1 cellular context compared by ENCODE assay signal in the genomic region with DNA sequence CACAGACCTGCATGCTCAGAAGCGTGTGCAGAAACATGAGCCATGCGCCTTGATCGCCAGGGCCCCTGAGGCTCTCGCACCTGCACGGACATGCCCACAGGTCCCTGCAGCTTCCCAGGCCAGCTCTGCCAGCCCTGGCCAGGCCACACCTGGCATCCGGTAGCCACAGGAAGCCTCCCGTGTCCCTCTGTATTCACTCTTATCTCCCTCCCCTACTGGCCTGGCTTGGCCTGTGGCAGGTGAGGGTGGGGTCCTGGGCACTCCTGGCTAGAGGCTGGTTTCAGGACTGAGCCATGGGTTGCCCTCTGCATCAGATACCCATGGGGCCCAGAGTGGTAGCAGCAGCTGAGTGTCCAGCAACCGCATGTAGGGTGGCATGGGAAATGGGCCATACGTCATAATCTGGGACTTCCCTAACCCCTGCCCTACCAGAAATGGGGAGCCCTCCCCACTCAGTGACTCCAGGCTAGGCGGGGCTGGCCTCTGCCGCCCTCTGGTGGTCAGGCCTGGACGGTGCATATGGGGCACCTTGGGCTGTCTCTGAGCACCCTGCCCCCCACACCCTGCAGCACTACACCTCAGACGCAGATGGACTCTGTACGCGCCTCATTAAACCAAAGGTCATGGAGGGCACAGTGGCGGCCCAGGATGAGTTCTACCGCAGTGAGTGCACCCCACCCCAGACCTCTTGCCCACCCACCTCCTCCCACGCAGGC.
A peak's percentile ranks its signal among the peaks of the same experiment; 100 is the strongest.
TF ChIP-seq lines count a peak whose summit lies in the region.

No MANE protein-coding gene starts in this region.

TF ChIP-seq in K562, 482 proteins besides CTCF, POLR2A, EP300 and RAD21 (continued from another document and continues in another):
- TF ChIP-seq, protein P1, sequence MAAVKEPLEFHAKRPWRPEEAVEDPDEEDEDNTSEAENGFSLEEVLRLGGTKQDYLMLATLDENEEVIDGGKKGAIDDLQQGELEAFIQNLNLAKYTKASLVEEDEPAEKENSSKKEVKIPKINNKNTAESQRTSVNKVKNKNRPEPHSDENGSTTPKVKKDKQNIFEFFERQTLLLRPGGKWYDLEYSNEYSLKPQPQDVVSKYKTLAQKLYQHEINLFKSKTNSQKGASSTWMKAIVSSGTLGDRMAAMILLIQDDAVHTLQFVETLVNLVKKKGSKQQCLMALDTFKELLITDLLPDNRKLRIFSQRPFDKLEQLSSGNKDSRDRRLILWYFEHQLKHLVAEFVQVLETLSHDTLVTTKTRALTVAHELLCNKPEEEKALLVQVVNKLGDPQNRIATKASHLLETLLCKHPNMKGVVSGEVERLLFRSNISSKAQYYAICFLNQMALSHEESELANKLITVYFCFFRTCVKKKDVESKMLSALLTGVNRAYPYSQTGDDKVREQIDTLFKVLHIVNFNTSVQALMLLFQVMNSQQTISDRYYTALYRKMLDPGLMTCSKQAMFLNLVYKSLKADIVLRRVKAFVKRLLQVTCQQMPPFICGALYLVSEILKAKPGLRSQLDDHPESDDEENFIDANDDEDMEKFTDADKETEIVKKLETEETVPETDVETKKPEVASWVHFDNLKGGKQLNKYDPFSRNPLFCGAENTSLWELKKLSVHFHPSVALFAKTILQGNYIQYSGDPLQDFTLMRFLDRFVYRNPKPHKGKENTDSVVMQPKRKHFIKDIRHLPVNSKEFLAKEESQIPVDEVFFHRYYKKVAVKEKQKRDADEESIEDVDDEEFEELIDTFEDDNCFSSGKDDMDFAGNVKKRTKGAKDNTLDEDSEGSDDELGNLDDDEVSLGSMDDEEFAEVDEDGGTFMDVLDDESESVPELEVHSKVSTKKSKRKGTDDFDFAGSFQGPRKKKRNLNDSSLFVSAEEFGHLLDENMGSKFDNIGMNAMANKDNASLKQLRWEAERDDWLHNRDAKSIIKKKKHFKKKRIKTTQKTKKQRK (IDR thresholded peaks at IDR 0.05; ENCODE audit: borderline replicate concordance, low read depth, low read length): no peak
- TF ChIP-seq SMARCC2 (IDR thresholded peaks at IDR 0.05; ENCODE audit: low read depth) (no peak), GATAD2A (IDR thresholded peaks at IDR 0.05) (no peak), TAF9B (IDR thresholded peaks at IDR 0.05; ENCODE audit: partially characterized antibody) (no peak), CREM (IDR thresholded peaks at IDR 0.05; ENCODE audit: low read depth) (peak; percentile 79), NELFE (IDR thresholded peaks at IDR 0.05; ENCODE audit: insufficient read depth, insufficient read length) (no peak), XRCC5 (IDR thresholded peaks at IDR 0.05; ENCODE audit: low read depth, low read length) (peak; percentile 91), CEBPB (tag; IDR thresholded peaks at IDR 0.05) (no peak), DPF2 (IDR thresholded peaks at IDR 0.05) (no peak), JUND (IDR thresholded peaks at IDR 0.05; ENCODE audit: borderline replicate concordance, low read depth, low read length) (peak; percentile 31; the same call in 1 of the 2 replicates), JUND (tag; IDR thresholded peaks at IDR 0.05; ENCODE audit: borderline replicate concordance, low read depth, low read length) (no peak; the same call in 2 of the 3 replicates), HDGF (IDR thresholded peaks at IDR 0.05) (0 out of 2 replicates have a peak, but pooled peaks have one; percentile 62), YY1 (IDR thresholded peaks at IDR 0.05; ENCODE audit: borderline replicate concordance in 1 of 3, control insufficient read depth in 1 of 3, extremely low read depth in 1 of 3, insufficient read depth in 3 of 3, insufficient read length in 1 of 3, insufficient replicate concordance in 2 of 3, low read depth in 1 of 3, low read length in 2 of 3) (peak in 1 of 3 experiments; percentile 41), CC2D1A (IDR thresholded peaks at IDR 0.05) (peak; percentile 66; the same call in 1 of the 2 replicates), FUS (optimal IDR thresholded peaks at IDR 0.05; ENCODE audit: low read depth, low read length) (no peak), CTBP1 (IDR thresholded peaks at IDR 0.05; ENCODE audit: borderline replicate concordance) (peak; percentile 57; the same call in 1 of the 2 replicates), SIX5 (IDR thresholded peaks at IDR 0.05; ENCODE audit: borderline replicate concordance in 1 of 2, insufficient read depth in 1 of 2, low read depth in 1 of 2, low read length in 2 of 2) (no peak), ZNF780A (CRISPR knock-in tag; IDR thresholded peaks at IDR 0.05) (no peak), MYNN (IDR thresholded peaks at IDR 0.05) (0 out of 2 replicates have a peak, but pooled peaks have one; percentile 65), MYNN (CRISPR knock-in tag; IDR thresholded peaks at IDR 0.05) (no peak), TRIM28 (IDR thresholded peaks at IDR 0.05) (no peak), ZNF77 (CRISPR knock-in tag; IDR thresholded peaks at IDR 0.05) (no peak), C11orf30 (IDR thresholded peaks at IDR 0.05; ENCODE audit: low read depth) (no peak), ZFP36 (IDR thresholded peaks at IDR 0.05; ENCODE audit: low read depth, low read length, partially characterized antibody) (no peak), SMARCB1 (IDR thresholded peaks at IDR 0.05; ENCODE audit: insufficient read length, low read depth) (no peak), HIVEP1 (CRISPR knock-in tag; IDR thresholded peaks at IDR 0.05) (0 out of 2 replicates have a peak, but pooled peaks have one; percentile 40), ZNF584 (CRISPR knock-in tag; IDR thresholded peaks at IDR 0.05; ENCODE audit: low read depth) (no peak), HCFC1 (IDR thresholded peaks at IDR 0.05; ENCODE audit: low read depth, low read length) (0 out of 2 replicates have a peak, but pooled peaks have one; percentile 11), TFAM (CRISPR knock-in tag; conservative IDR thresholded peaks at IDR 0.05) (no peak), SAFB2 (IDR thresholded peaks at IDR 0.05; ENCODE audit: borderline replicate concordance, low read depth, low read length, severe bottlenecking) (no peak), STAT5A (IDR thresholded peaks at IDR 0.05; ENCODE audit: borderline replicate concordance, low read length) (no peak), ZNF347 (CRISPR knock-in tag; IDR thresholded peaks at IDR 0.05; ENCODE audit: low read depth) (no peak), ZFP30 (CRISPR knock-in tag; IDR thresholded peaks at IDR 0.05; ENCODE audit: borderline replicate concordance) (no peak), PHF20 (IDR thresholded peaks at IDR 0.05; ENCODE audit: partially characterized antibody) (no peak), CHD2 (IDR thresholded peaks at IDR 0.05; ENCODE audit: low read depth, low read length) (no peak), ARHGAP35 (IDR thresholded peaks at IDR 0.05; ENCODE audit: partially characterized antibody) (no peak)
- TF ChIP-seq, protein P2, sequence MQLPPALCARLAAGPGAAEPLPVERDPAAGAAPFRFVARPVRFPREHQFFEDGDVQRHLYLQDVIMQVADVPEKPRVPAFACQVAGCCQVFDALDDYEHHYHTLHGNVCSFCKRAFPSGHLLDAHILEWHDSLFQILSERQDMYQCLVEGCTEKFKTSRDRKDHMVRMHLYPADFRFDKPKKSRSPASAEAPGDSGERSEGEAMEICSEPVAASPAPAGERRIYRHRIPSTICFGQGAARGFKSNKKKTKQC (CRISPR knock-in tag; IDR thresholded peaks at IDR 0.05): no peak
- TF ChIP-seq, protein P3, sequence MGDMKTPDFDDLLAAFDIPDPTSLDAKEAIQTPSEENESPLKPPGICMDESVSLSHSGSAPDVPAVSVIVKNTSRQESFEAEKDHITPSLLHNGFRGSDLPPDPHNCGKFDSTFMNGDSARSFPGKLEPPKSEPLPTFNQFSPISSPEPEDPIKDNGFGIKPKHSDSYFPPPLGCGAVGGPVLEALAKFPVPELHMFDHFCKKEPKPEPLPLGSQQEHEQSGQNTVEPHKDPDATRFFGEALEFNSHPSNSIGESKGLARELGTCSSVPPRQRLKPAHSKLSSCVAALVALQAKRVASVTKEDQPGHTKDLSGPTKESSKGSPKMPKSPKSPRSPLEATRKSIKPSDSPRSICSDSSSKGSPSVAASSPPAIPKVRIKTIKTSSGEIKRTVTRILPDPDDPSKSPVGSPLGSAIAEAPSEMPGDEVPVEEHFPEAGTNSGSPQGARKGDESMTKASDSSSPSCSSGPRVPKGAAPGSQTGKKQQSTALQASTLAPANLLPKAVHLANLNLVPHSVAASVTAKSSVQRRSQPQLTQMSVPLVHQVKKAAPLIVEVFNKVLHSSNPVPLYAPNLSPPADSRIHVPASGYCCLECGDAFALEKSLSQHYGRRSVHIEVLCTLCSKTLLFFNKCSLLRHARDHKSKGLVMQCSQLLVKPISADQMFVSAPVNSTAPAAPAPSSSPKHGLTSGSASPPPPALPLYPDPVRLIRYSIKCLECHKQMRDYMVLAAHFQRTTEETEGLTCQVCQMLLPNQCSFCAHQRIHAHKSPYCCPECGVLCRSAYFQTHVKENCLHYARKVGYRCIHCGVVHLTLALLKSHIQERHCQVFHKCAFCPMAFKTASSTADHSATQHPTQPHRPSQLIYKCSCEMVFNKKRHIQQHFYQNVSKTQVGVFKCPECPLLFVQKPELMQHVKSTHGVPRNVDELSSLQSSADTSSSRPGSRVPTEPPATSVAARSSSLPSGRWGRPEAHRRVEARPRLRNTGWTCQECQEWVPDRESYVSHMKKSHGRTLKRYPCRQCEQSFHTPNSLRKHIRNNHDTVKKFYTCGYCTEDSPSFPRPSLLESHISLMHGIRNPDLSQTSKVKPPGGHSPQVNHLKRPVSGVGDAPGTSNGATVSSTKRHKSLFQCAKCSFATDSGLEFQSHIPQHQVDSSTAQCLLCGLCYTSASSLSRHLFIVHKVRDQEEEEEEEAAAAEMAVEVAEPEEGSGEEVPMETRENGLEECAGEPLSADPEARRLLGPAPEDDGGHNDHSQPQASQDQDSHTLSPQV (IDR thresholded peaks at IDR 0.05): no peak
- TF ChIP-seq, protein P4, sequence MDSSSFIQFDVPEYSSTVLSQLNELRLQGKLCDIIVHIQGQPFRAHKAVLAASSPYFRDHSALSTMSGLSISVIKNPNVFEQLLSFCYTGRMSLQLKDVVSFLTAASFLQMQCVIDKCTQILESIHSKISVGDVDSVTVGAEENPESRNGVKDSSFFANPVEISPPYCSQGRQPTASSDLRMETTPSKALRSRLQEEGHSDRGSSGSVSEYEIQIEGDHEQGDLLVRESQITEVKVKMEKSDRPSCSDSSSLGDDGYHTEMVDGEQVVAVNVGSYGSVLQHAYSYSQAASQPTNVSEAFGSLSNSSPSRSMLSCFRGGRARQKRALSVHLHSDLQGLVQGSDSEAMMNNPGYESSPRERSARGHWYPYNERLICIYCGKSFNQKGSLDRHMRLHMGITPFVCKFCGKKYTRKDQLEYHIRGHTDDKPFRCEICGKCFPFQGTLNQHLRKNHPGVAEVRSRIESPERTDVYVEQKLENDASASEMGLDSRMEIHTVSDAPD (CRISPR knock-in tag; IDR thresholded peaks at IDR 0.05): no peak
- TF ChIP-seq, protein P5, sequence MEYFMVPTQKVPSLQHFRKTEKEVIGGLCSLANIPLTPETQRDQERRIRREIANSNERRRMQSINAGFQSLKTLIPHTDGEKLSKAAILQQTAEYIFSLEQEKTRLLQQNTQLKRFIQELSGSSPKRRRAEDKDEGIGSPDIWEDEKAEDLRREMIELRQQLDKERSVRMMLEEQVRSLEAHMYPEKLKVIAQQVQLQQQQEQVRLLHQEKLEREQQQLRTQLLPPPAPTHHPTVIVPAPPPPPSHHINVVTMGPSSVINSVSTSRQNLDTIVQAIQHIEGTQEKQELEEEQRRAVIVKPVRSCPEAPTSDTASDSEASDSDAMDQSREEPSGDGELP (CRISPR knock-in tag; IDR thresholded peaks at IDR 0.05; ENCODE audit: borderline replicate concordance): peak; percentile 65; the same call in 1 of the 2 replicates
- TF ChIP-seq, protein P6, sequence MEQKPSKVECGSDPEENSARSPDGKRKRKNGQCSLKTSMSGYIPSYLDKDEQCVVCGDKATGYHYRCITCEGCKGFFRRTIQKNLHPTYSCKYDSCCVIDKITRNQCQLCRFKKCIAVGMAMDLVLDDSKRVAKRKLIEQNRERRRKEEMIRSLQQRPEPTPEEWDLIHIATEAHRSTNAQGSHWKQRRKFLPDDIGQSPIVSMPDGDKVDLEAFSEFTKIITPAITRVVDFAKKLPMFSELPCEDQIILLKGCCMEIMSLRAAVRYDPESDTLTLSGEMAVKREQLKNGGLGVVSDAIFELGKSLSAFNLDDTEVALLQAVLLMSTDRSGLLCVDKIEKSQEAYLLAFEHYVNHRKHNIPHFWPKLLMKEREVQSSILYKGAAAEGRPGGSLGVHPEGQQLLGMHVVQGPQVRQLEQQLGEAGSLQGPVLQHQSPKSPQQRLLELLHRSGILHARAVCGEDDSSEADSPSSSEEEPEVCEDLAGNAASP (IDR thresholded peaks at IDR 0.05): no peak
- TF ChIP-seq, protein P7, sequence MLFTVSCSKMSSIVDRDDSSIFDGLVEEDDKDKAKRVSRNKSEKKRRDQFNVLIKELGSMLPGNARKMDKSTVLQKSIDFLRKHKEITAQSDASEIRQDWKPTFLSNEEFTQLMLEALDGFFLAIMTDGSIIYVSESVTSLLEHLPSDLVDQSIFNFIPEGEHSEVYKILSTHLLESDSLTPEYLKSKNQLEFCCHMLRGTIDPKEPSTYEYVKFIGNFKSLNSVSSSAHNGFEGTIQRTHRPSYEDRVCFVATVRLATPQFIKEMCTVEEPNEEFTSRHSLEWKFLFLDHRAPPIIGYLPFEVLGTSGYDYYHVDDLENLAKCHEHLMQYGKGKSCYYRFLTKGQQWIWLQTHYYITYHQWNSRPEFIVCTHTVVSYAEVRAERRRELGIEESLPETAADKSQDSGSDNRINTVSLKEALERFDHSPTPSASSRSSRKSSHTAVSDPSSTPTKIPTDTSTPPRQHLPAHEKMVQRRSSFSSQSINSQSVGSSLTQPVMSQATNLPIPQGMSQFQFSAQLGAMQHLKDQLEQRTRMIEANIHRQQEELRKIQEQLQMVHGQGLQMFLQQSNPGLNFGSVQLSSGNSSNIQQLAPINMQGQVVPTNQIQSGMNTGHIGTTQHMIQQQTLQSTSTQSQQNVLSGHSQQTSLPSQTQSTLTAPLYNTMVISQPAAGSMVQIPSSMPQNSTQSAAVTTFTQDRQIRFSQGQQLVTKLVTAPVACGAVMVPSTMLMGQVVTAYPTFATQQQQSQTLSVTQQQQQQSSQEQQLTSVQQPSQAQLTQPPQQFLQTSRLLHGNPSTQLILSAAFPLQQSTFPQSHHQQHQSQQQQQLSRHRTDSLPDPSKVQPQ (CRISPR knock-in tag; IDR thresholded peaks at IDR 0.05; ENCODE audit: borderline replicate concordance): no peak
